18 cellular contexts compared by ENCODE assay signal in genomic region chr12:24555730-24556129, GRCh38.
"Had no signal": no experiment of that assay in that cellular context is flagged by ENCODE, and none has a peak within 500 bp of the region (broad histone marks: within the 10 kb centered on the region; RNA-seq: fewer than 3 reads in every experiment).

No MANE protein-coding gene starts in this region.

- H3K4me3 ChIP-seq: heart left ventricle, prostate gland, right lobe of liver, spleen, tibial nerve had no signal

- H3K9me3 ChIP-seq: heart left ventricle, prostate gland, right lobe of liver, spleen, tibial nerve had no signal

- H3K9ac ChIP-seq: parathyroid adenoma had no signal

- H3K36me3 ChIP-seq: heart left ventricle, prostate gland, right lobe of liver, spleen, tibial nerve had no signal

- H3K27me3 ChIP-seq: dorsolateral prefrontal cortex, right lobe of liver, tibial nerve had no signal

- H3K79me2 ChIP-seq: parathyroid adenoma had no signal

- H2AFZ ChIP-seq: parathyroid adenoma had no signal

- H3K4me1 ChIP-seq: parathyroid adenoma, prostate gland had no signal

- DNase-seq: cortex of kidney; dorsolateral prefrontal cortex; effector CD8-positive, alpha-beta T cell; foreskin melanocyte; heart left ventricle; hippocampal formation; left colon; naive thymus-derived CD4-positive, alpha-beta T cell; nephron progenitor cell; right lobe of liver; spleen; stimulated activated CD4-positive, alpha-beta T cell treated with anti-CD3 and anti-CD28 coated beads, Interleukin-15, amount 100 ng/mL, for 24 hours; stimulated activated CD4-positive, alpha-beta T cell treated with anti-CD3 and anti-CD28 coated beads, Interleukin-1b, Interleukin-23, amount 100 ng/mL, for 48 hours; stimulated activated CD4-positive, alpha-beta T cell treated with anti-CD3 and anti-CD28 coated beads, Interleukin-4, amount 100 ng/mL, for 24 hours had no signal

- H3K27ac ChIP-seq: heart left ventricle, parathyroid adenoma, prostate gland, right lobe of liver, spleen, tibial nerve had no signal

- ATAC-seq: heart left ventricle; left colon; naive thymus-derived CD4-positive, alpha-beta T cell; right lobe of liver; stimulated activated memory B cell treated with anti-CD40 and anti-IgM and Interleukin-4, amounts not matched to agents 10 μg/mL and 1 μg/mL and 100 μg/mL, for 72 hours had no signal
